ENCODE assay signal across 14 cellular contexts in the genomic region with DNA sequence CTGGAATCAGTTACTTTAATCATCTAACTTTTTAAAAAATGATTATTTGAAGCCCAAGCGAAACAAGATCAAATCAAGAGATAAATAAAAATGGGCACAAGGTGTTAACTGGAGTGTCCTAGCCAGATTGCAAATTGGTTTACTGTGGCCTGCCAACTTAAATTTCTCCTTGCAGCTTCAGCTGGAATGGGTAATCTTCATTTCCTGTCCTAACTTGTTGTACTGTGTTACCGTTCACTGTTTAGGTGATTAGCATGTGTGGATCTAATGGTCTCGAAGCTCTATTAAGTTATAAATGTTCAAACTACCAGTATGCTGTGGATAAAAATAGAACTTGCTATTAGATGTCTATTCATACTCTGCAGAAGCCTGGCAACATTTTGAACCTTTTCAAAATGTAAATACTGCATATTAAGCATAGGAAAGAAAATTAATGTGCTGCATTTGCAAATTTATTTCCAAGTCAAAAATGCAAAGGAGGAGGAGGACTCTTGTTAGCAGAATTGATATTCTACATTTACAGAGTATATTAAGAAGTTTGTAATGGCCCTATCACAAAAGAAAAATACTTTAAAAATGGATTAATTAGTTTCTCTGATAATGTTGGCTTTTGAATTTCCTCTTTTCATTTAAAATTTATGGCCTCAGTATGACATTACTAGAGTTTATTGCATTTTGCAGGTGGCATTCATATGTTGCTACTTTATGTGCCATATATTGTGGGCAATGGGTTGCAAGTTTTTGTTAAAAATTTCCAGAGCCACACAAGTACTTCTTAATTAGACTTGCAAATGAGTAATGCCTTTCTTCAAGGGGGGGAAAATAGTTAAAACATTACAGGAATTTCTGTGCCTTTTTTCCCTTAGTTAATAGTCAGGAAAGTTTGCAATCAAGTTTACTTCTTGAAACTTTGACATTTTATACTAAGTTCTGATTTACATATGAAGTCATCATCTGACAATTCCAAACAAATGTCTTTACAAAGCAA.
DNase-seq lines count a peak whose midpoint lies in the region; ATAC-seq and TF ChIP-seq lines count a peak whose summit lies in the region.
"Had no signal": no experiment of that assay in that cellular context is flagged by ENCODE, and none has a peak within 500 bp of the region (broad histone marks: within the 10 kb centered on the region; RNA-seq: fewer than 3 reads in every experiment).

No MANE protein-coding gene starts in this region.

- H3K4me1 ChIP-seq in HEK293 (ENCODE audit: control insufficient read depth, insufficient read depth, low read length): peaks cover 19% of the 10 kb centered on the region
- H3K4me1 ChIP-seq in foreskin keratinocyte: peaks cover 37% of the 10 kb centered on the region
- no peaks in the 10 kb centered on the region; the same call in 1 of the 2 replicates for H3K4me1 ChIP-seq in H9 (ENCODE audit: insufficient read depth, low read length)

- H3K23ac ChIP-seq in H9 (ENCODE audit: insufficient read length, low read depth, low read length): no peak overlapping the region

- H3K4me2 ChIP-seq in H9 (ENCODE audit: insufficient read depth, insufficient read length, low read length): no peak overlapping the region

- H3K4me1 Mint-ChIP-seq in H9: peaks cover 25 to 29% of the 10 kb centered on the region in 2 experiments

- no peak overlapping the region for H3K4me3 Mint-ChIP-seq in H9
- H3K4me3 Mint-ChIP-seq: B cell had no signal

- H4K20me1 ChIP-seq in H9 (ENCODE audit: control insufficient read depth, insufficient read depth, insufficient read length): no peaks in the 10 kb centered on the region

- intact Hi-C loops in sciatic nerve (cut with DNase I): no loop called here

- H3K36me3 ChIP-seq in HEK293 (ENCODE audit: control insufficient read depth in 2 of 2, insufficient read depth in 1 of 2, low read length in 2 of 2) (no peaks in the 10 kb centered on the region), SK-N-MC (ENCODE audit: insufficient read depth, low read length) (no peaks in the 10 kb centered on the region)

- H3K9ac ChIP-seq in SK-N-MC (ENCODE audit: insufficient read length) (no peak overlapping the region), H9 (ENCODE audit: extremely low read depth, insufficient read length, low read length) (no peak overlapping the region)

- H3K4ac ChIP-seq in H9 (ENCODE audit: low read depth, low read length): no peak overlapping the region

- H3K27ac ChIP-seq in HEK293 (ENCODE audit: extremely low read depth, low read depth, low read length) (no peak overlapping the region), SK-N-MC (peak overlapping the region; percentile 60; the same call in 1 of the 2 replicates), foreskin keratinocyte (no peak overlapping the region), H9 (ENCODE audit: insufficient read length, low read depth, low read length) (no peak overlapping the region)

- H3K9me3 Mint-ChIP-seq in H9: no peaks in the 10 kb centered on the region; a peak in 1 of 5 replicates

- CTCF ChIA-PET in HEK293 (lab: Yijun Ruan, JAX): interaction anchor here (0.7 kb wide), 1 partner anchor 149 kb away, joined by 3 read pairs; no protein-coding TSS in a partner anchor

- DNase-seq in DMS 273 (lab: John Stamatoyannopoulos, UW; ENCODE audit: unreplicated experiment): peak; percentile 65
- DNase-seq in SK-N-MC (ENCODE audit: low read depth, low spot score): peak; percentile 56
- DNase-seq in foreskin keratinocyte: peak; percentile 25 to 57
- no peak for DNase-seq in DMS53 treated with DMSO at 0.1 percent for 48 hours (lab: John Stamatoyannopoulos, UW; ENCODE audit: unreplicated experiment)
- no peak for DNase-seq in H9
- no peak for DNase-seq in sciatic nerve (ENCODE audit: low spot score)
- DNase-seq: activated T-cell treated with anti-CD3 and anti-CD28 coated beads for 4 hours, DND-41, erythroblast, NCI-H345 had no signal

- no peaks in the 10 kb centered on the region for H3K79me1 ChIP-seq in H9 (ENCODE audit: insufficient read depth, low read depth, low read length, poor library complexity, severe bottlenecking)

- peak overlapping the region in 1 of 3 experiments; percentile 46; a peak in 2 of 7 replicates for H3K27ac Mint-ChIP-seq in H9
- H3K27ac Mint-ChIP-seq: B cell, progenitor cell of endocrine pancreas had no signal

- no peak overlapping the region for H3T11ph ChIP-seq in H9 (ENCODE audit: low read length)

- H3K56ac ChIP-seq in H9 (ENCODE audit: insufficient read length, low read depth, low read length): no peak overlapping the region

- no peak overlapping the region for H2BK120ac ChIP-seq in H9 (ENCODE audit: low read depth, low read length, poor library complexity, severe bottlenecking)

- ATAC-seq in foreskin keratinocyte (peak; percentile 64), GM19467 (IDR thresholded peaks at IDR 0.05; ENCODE audit: unreplicated experiment) (no peak), sciatic nerve (no peak)

- POLR2A ChIA-PET in HEK293 (lab: Yijun Ruan, JAX): no interaction called here

- no peak overlapping the region for H3K18ac ChIP-seq in H9 (ENCODE audit: insufficient read length, low read depth, low read length)

- H3K4me3 ChIP-seq in HEK293 (ENCODE audit: low read depth, low read length) (no peak overlapping the region), SK-N-MC (peak overlapping the region; percentile 57)

- no peaks in the 10 kb centered on the region for H3K27me3 Mint-ChIP-seq in H9 (ENCODE audit: low read depth)
- H3K27me3 Mint-ChIP-seq: B cell, progenitor cell of endocrine pancreas had no signal

- H3K23me2 ChIP-seq in H9 (ENCODE audit: insufficient read length, low read depth, low read length, poor library complexity, severe bottlenecking): no peaks in the 10 kb centered on the region

- TF ChIP-seq CTCF in HEK293 (tag by site-specific recombination; IDR thresholded peaks at IDR 0.05) (no peak), foreskin keratinocyte (conservative IDR thresholded peaks at IDR 0.05) (no peak), H9 (conservative IDR thresholded peaks at IDR 0.05) (no peak)

- no peak overlapping the region for H4K5ac ChIP-seq in H9 (ENCODE audit: insufficient read length, low read depth, low read length)

- no peak overlapping the region for H2AFZ ChIP-seq in H9 (ENCODE audit: low read length)

- no peak overlapping the region for H2BK15ac ChIP-seq in H9 (ENCODE audit: low read depth, low read length)

- no peak overlapping the region for H2BK20ac ChIP-seq in H9 (ENCODE audit: low read depth, low read length, poor library complexity, severe bottlenecking)

- no peak overlapping the region for H2BK12ac ChIP-seq in H9 (ENCODE audit: insufficient read length, low read depth, low read length)

- no peak overlapping the region for H2AK5ac ChIP-seq in H9 (ENCODE audit: insufficient read length, low read length)

- no peak overlapping the region for H4K91ac ChIP-seq in H9 (ENCODE audit: insufficient read length, low read depth, low read length)

- no peak overlapping the region for H3K14ac ChIP-seq in H9 (ENCODE audit: insufficient read depth, low read length)

- H3K27me3 ChIP-seq in foreskin keratinocyte (no peaks in the 10 kb centered on the region), H9 (ENCODE audit: insufficient read depth, low read length) (no peaks in the 10 kb centered on the region)

- H3K79me2 ChIP-seq in H9 (ENCODE audit: insufficient read depth, low read length): no peaks in the 10 kb centered on the region

- no CpG with 5 or more reads among the region's 3 CpGs for WGBS in H9 (ENCODE audit: extremely low coverage, insufficient read length, low lambda C conversion rate)

- no peaks in the 10 kb centered on the region for H3K36me3 Mint-ChIP-seq in H9 (ENCODE audit: insufficient read depth in 1 of 3, low read depth in 3 of 3)

- H3K9me3 ChIP-seq in HEK293 (ENCODE audit: control insufficient read depth, insufficient read depth, low read depth, low read length) (no peaks in the 10 kb centered on the region), SK-N-MC (ENCODE audit: low read depth, low read length) (no peaks in the 10 kb centered on the region), H9 (ENCODE audit: control insufficient read depth, low read depth, low read length) (no peaks in the 10 kb centered on the region)

- no peak overlapping the region for H2BK5ac ChIP-seq in H9 (ENCODE audit: insufficient read length, low read length)

- H4K8ac ChIP-seq in H9 (replicated peaks; ENCODE audit: insufficient read length, low read depth, low read length): no peak overlapping the region

TF ChIP-seq in HEK293, 187 proteins besides CTCF, POLR2A, EP300 and RAD21:
- no peak for TF ChIP-seq GLI4 (tag by site-specific recombination; IDR thresholded peaks at IDR 0.05)
- no peak for TF ChIP-seq ZNF837 (tag by site-specific recombination; IDR thresholded peaks at IDR 0.05)
- TF ChIP-seq ZNF660 (tag by site-specific recombination; IDR thresholded peaks at IDR 0.05): no peak
- 0 out of 2 replicates have a peak, but pooled peaks have one; percentile 27 for TF ChIP-seq SCRT2 (tag by site-specific recombination; IDR thresholded peaks at IDR 0.05)
- TF ChIP-seq ZNF645 (tag by site-specific recombination; IDR thresholded peaks at IDR 0.05): no peak
- TF ChIP-seq PRDM6 (tag by site-specific recombination; IDR thresholded peaks at IDR 0.05): peak; percentile 37
- TF ChIP-seq ZBTB17 (tag by site-specific recombination; IDR thresholded peaks at IDR 0.05): peak; percentile 39; the same call in 1 of the 2 replicates

Comparison
In these comparisons a context has a peak if more than half of its experiments do, and no peak if none do; other contexts are left out.
1. DNase-seq: peak in DMS 273 (single experiment), SK-N-MC (single experiment) and foreskin keratinocyte (2 of 2); none in DMS53 treated with DMSO at 0.1 percent for 48 hours (single experiment), H9 (single experiment) and sciatic nerve (single experiment).